ENCODE assay signal across 19 cellular contexts in the genomic region with DNA sequence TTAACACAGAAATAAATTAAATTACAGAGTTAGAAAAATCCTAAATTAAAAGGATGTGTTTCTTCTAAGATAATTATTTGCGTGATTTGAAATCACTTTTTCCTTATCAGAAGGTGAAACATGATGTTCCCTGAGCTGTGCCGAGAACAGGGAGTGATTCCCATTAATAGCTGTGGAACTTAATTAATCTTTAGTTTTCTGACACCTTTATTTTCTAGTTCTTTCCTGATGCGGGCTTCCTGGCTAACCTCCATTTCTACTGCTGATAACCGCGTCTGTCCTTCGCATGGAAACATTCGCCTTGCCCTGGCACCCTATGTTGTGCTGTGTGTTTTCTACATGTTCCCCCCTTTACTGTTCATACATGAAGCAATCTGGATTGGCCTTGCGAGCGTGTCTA.
"Had no signal": no experiment of that assay in that cellular context is flagged by ENCODE, and none has a peak within 500 bp of the region (broad histone marks: within the 10 kb centered on the region; RNA-seq: fewer than 3 reads in every experiment).

No MANE protein-coding gene starts in this region.

- H3K36me3 Mint-ChIP-seq: activated naive CD4-positive, alpha-beta T cell treated with anti-CD3 and anti-CD28 coated beads, Interleukin-2, amount 50 U/mL, for 72 hours had no signal

- H3K4me3 ChIP-seq: cardiac muscle cell had no signal

- H3K4me2 ChIP-seq: KMS-11 had no signal

- DNase-seq: activated CD4-positive, alpha-beta T cell treated with anti-CD3 and anti-CD28 coated beads for 4 hours; activated effector memory CD4-positive, alpha-beta T cell treated with anti-CD3 and anti-CD28 coated beads, Interleukin-2, amount 50 U/mL, for 16 hours; activated naive CD4-positive, alpha-beta T cell treated with Interleukin-2 at 50 U/mL for 16 hours; activated T-cell treated with anti-CD3 and anti-CD28 coated beads, Interleukin-2, amount 50 U/mL, for 1 hour; brain microvascular endothelial cell; MV-4-11; NCI-H1092 treated with DMSO at 0.1 percent for 48 hours; NCI-H1417 treated with DMSO at 0.1 percent for 48 hours; NCI-H187; NCI-H2081; NCI-H446; NCI-H524; PC-3; SHP77 treated with DMSO at 0.1 percent for 48 hours had no signal

- H3K9me3 Mint-ChIP-seq: T-helper 1 cell treated with Interleukin-12 subunit alpha and Interleukin-12 subunit beta and Interleukin-4 antibody, amounts not matched to agents 30 μg/mL and 1 μg/mL, for 36 hours had no signal

- H3K27ac ChIP-seq: brain microvascular endothelial cell, cardiac muscle cell, KMS-11 had no signal

- H3K4me3 Mint-ChIP-seq: T-helper 1 cell treated with Interleukin-12 subunit alpha and Interleukin-12 subunit beta and Interleukin-4 antibody, amounts not matched to agents 30 μg/mL and 1 μg/mL, for 36 hours had no signal

- H3K27me3 ChIP-seq: brain microvascular endothelial cell, cardiac muscle cell had no signal

- ATAC-seq: activated CD4-positive, CD25-positive, alpha-beta regulatory T cell treated with anti-CD3 and anti-CD28 coated beads, Interleukin-2, amount 50 U/mL, for 24 hours; activated naive CD4-positive, alpha-beta T cell treated with anti-CD3 and anti-CD28 coated beads, Interleukin-2, amount 50 U/mL, for 72 hours; PC-3 had no signal

- H3K36me3 ChIP-seq: brain microvascular endothelial cell, cardiac muscle cell had no signal

- H3K9ac ChIP-seq: KMS-11 had no signal
